In the genomic region with DNA sequence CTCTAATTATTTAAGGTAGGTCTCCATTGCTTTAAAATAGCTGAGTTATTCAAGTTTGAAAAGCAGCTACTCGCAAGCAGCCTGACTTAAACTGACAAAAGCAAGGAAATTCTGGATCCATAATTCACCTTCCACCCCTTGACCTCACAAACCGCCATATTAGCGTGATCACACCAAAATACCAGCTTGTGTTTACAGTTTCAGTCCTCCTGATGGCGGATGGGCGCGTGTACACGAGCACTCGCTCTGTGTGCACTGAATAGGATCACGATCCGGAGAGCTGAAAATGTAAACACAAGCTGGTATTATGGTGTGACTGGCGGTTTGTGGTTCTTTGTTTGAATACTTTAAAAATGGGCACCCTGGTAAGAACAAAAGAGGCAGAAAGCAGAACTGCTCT, we compare ENCODE assay signal across 1 cellular context.
TF ChIP-seq lines count a peak whose summit lies in the region.

No MANE protein-coding gene starts in this region.

TF ChIP-seq in SK-N-SH, 30 proteins besides CTCF, POLR2A, EP300 and RAD21 (continued from another document):
- TF ChIP-seq REST (IDR thresholded peaks at IDR 0.05; ENCODE audit: low read depth, low read length) (no peak), FOXJ3 (CRISPR knock-in tag; IDR thresholded peaks at IDR 0.05) (no peak)
TF ChIP-seq in SK-N-SH: peak in this region for 0.
